1 cellular context compared by ENCODE assay signal in the genomic region with DNA sequence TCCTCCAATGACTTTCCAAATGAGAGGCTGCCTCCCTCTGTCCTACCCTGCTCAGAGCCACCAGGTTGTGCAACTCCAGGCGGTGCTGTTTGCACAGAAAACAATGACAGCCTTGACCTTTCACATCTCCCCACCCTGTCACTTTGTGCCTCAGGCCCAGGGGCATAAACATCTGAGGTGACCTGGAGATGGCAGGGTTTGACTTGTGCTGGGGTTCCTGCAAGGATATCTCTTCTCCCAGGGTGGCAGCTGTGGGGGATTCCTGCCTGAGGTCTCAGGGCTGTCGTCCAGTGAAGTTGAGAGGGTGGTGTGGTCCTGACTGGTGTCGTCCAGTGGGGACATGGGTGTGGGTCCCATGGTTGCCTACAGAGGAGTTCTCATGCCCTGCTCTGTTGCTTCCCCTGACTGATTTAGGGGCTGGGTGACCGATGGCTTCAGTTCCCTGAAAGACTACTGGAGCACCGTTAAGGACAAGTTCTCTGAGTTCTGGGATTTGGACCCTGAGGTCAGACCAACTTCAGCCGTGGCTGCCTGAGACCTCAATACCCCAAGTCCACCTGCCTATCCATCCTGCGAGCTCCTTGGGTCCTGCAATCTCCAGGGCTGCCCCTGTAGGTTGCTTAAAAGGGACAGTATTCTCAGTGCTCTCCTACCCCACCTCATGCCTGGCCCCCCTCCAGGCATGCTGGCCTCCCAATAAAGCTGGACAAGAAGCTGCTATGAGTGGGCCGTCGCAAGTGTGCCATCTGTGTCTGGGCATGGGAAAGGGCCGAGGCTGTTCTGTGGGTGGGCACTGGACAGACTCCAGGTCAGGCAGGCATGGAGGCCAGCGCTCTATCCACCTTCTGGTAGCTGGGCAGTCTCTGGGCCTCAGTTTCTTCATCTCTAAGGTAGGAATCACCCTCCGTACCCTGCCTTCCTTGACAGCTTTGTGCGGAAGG.
TF ChIP-seq lines count a peak whose summit lies in the region.

No MANE protein-coding gene starts in this region.

TF ChIP-seq in HepG2, 621 proteins besides CTCF, POLR2A, EP300 and RAD21 (continued from another document and continues in another):
- TF ChIP-seq, protein P1, sequence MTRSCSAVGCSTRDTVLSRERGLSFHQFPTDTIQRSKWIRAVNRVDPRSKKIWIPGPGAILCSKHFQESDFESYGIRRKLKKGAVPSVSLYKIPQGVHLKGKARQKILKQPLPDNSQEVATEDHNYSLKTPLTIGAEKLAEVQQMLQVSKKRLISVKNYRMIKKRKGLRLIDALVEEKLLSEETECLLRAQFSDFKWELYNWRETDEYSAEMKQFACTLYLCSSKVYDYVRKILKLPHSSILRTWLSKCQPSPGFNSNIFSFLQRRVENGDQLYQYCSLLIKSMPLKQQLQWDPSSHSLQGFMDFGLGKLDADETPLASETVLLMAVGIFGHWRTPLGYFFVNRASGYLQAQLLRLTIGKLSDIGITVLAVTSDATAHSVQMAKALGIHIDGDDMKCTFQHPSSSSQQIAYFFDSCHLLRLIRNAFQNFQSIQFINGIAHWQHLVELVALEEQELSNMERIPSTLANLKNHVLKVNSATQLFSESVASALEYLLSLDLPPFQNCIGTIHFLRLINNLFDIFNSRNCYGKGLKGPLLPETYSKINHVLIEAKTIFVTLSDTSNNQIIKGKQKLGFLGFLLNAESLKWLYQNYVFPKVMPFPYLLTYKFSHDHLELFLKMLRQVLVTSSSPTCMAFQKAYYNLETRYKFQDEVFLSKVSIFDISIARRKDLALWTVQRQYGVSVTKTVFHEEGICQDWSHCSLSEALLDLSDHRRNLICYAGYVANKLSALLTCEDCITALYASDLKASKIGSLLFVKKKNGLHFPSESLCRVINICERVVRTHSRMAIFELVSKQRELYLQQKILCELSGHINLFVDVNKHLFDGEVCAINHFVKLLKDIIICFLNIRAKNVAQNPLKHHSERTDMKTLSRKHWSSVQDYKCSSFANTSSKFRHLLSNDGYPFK (CRISPR knock-in tag; IDR thresholded peaks at IDR 0.05; ENCODE audit: borderline replicate concordance), result no peak
- TF ChIP-seq ZNF510 (CRISPR knock-in tag; IDR thresholded peaks at IDR 0.05; ENCODE audit: low read depth), result no peak
- no peak for TF ChIP-seq ZNF577 (CRISPR knock-in tag; IDR thresholded peaks at IDR 0.05; ENCODE audit: borderline replicate concordance, low read depth)
- peak; percentile 99 for TF ChIP-seq RXRB (CRISPR knock-in tag; IDR thresholded peaks at IDR 0.05; ENCODE audit: borderline replicate concordance)
- TF ChIP-seq GLI4 (CRISPR knock-in tag; IDR thresholded peaks at IDR 0.05; ENCODE audit: borderline replicate concordance), result no peak; the same call in 1 of the 2 replicates
- TF ChIP-seq ZNF121 (CRISPR knock-in tag; IDR thresholded peaks at IDR 0.05), result peak; percentile 65; the same call in 1 of the 2 replicates
- TF ChIP-seq ZKSCAN1 (IDR thresholded peaks at IDR 0.05; ENCODE audit: low read length), result no peak
- peak; percentile 73 for TF ChIP-seq PHF8 (CRISPR knock-in tag; IDR thresholded peaks at IDR 0.05)
- TF ChIP-seq, protein P2, sequence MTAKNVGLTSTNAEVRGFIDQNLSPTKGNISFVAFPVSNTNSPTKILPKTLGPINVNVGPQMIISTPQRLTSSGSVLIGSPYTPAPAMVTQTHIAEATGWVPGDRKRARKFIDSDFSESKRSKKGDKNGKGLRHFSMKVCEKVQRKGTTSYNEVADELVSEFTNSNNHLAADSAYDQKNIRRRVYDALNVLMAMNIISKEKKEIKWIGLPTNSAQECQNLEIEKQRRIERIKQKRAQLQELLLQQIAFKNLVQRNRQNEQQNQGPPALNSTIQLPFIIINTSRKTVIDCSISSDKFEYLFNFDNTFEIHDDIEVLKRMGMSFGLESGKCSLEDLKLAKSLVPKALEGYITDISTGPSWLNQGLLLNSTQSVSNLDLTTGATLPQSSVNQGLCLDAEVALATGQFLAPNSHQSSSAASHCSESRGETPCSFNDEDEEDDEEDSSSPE (CRISPR knock-in tag; IDR thresholded peaks at IDR 0.05), result 0 out of 2 replicates have a peak, but pooled peaks have one; percentile 19
- TF ChIP-seq, protein P3, sequence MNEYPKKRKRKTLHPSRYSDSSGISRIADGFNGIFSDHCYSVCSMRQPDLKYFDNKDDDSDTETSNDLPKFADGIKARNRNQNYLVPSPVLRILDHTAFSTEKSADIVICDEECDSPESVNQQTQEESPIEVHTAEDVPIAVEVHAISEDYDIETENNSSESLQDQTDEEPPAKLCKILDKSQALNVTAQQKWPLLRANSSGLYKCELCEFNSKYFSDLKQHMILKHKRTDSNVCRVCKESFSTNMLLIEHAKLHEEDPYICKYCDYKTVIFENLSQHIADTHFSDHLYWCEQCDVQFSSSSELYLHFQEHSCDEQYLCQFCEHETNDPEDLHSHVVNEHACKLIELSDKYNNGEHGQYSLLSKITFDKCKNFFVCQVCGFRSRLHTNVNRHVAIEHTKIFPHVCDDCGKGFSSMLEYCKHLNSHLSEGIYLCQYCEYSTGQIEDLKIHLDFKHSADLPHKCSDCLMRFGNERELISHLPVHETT (CRISPR knock-in tag; conservative IDR thresholded peaks at IDR 0.05), result peak; percentile 70
- peak; percentile 92 for TF ChIP-seq HOXA3 (CRISPR knock-in tag; IDR thresholded peaks at IDR 0.05)
- TF ChIP-seq ESRRA (CRISPR knock-in tag; IDR thresholded peaks at IDR 0.05; ENCODE audit: low read depth), result peak; percentile 93
- no peak for TF ChIP-seq HMGA1 (CRISPR knock-in tag; conservative IDR thresholded peaks at IDR 0.05)
- peak; percentile 96 for TF ChIP-seq SAP130 (CRISPR knock-in tag; IDR thresholded peaks at IDR 0.05; ENCODE audit: low read depth)
- TF ChIP-seq, protein P4, sequence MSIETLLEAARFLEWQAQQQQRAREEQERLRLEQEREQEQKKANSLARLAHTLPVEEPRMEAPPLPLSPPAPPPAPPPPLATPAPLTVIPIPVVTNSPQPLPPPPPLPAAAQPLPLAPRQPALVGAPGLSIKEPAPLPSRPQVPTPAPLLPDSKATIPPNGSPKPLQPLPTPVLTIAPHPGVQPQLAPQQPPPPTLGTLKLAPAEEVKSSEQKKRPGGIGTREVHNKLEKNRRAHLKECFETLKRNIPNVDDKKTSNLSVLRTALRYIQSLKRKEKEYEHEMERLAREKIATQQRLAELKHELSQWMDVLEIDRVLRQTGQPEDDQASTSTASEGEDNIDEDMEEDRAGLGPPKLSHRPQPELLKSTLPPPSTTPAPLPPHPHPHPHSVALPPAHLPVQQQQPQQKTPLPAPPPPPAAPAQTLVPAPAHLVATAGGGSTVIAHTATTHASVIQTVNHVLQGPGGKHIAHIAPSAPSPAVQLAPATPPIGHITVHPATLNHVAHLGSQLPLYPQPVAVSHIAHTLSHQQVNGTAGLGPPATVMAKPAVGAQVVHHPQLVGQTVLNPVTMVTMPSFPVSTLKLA (IDR thresholded peaks at IDR 0.05), result no peak
- TF ChIP-seq ZNF790 (CRISPR knock-in tag; IDR thresholded peaks at IDR 0.05; ENCODE audit: borderline replicate concordance), result no peak; the same call in 1 of the 2 replicates
- no peak for TF ChIP-seq ZNF570 (CRISPR knock-in tag; IDR thresholded peaks at IDR 0.05; ENCODE audit: borderline replicate concordance)
- TF ChIP-seq, protein P5, sequence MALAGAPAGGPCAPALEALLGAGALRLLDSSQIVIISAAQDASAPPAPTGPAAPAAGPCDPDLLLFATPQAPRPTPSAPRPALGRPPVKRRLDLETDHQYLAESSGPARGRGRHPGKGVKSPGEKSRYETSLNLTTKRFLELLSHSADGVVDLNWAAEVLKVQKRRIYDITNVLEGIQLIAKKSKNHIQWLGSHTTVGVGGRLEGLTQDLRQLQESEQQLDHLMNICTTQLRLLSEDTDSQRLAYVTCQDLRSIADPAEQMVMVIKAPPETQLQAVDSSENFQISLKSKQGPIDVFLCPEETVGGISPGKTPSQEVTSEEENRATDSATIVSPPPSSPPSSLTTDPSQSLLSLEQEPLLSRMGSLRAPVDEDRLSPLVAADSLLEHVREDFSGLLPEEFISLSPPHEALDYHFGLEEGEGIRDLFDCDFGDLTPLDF (CRISPR knock-in tag; IDR thresholded peaks at IDR 0.05), result no peak
- TF ChIP-seq KLF6 (CRISPR knock-in tag; IDR thresholded peaks at IDR 0.05), result peak; percentile 41; the same call in 1 of the 2 replicates
- TF ChIP-seq, protein P6, sequence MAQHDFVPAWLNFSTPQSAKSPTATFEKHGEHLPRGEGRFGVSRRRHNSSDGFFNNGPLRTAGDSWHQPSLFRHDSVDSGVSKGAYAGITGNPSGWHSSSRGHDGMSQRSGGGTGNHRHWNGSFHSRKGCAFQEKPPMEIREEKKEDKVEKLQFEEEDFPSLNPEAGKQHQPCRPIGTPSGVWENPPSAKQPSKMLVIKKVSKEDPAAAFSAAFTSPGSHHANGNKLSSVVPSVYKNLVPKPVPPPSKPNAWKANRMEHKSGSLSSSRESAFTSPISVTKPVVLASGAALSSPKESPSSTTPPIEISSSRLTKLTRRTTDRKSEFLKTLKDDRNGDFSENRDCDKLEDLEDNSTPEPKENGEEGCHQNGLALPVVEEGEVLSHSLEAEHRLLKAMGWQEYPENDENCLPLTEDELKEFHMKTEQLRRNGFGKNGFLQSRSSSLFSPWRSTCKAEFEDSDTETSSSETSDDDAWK (CRISPR knock-in tag; IDR thresholded peaks at IDR 0.05), result no peak
- TF ChIP-seq, protein P7, sequence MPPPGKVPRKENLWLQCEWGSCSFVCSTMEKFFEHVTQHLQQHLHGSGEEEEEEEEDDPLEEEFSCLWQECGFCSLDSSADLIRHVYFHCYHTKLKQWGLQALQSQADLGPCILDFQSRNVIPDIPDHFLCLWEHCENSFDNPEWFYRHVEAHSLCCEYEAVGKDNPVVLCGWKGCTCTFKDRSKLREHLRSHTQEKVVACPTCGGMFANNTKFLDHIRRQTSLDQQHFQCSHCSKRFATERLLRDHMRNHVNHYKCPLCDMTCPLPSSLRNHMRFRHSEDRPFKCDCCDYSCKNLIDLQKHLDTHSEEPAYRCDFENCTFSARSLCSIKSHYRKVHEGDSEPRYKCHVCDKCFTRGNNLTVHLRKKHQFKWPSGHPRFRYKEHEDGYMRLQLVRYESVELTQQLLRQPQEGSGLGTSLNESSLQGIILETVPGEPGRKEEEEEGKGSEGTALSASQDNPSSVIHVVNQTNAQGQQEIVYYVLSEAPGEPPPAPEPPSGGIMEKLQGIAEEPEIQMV (CRISPR knock-in tag; IDR thresholded peaks at IDR 0.05; ENCODE audit: low read depth), result peak; percentile 82; the same call in 1 of the 2 replicates
- TF ChIP-seq, protein P8, sequence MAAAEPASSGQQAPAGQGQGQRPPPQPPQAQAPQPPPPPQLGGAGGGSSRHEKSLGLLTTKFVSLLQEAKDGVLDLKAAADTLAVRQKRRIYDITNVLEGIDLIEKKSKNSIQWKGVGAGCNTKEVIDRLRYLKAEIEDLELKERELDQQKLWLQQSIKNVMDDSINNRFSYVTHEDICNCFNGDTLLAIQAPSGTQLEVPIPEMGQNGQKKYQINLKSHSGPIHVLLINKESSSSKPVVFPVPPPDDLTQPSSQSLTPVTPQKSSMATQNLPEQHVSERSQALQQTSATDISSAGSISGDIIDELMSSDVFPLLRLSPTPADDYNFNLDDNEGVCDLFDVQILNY (CRISPR knock-in tag; conservative IDR thresholded peaks at IDR 0.05), result no peak
- peak; percentile 60; the same call in 1 of the 2 replicates for TF ChIP-seq HIVEP1 (CRISPR knock-in tag; IDR thresholded peaks at IDR 0.05)
- peak; percentile 55; the same call in 1 of the 2 replicates for TF ChIP-seq ZNF460 (CRISPR knock-in tag; IDR thresholded peaks at IDR 0.05; ENCODE audit: borderline replicate concordance)
- no peak; the same call in 1 of the 2 replicates for TF ChIP-seq GFI1 (CRISPR knock-in tag; IDR thresholded peaks at IDR 0.05; ENCODE audit: borderline replicate concordance)
- TF ChIP-seq MED13 (CRISPR knock-in tag; IDR thresholded peaks at IDR 0.05), result peak; percentile 91; the same call in 1 of the 2 replicates
- TF ChIP-seq ZNF136 (CRISPR knock-in tag; IDR thresholded peaks at IDR 0.05; ENCODE audit: low read depth), result peak; percentile 89; the same call in 1 of the 2 replicates
- TF ChIP-seq, protein P9, sequence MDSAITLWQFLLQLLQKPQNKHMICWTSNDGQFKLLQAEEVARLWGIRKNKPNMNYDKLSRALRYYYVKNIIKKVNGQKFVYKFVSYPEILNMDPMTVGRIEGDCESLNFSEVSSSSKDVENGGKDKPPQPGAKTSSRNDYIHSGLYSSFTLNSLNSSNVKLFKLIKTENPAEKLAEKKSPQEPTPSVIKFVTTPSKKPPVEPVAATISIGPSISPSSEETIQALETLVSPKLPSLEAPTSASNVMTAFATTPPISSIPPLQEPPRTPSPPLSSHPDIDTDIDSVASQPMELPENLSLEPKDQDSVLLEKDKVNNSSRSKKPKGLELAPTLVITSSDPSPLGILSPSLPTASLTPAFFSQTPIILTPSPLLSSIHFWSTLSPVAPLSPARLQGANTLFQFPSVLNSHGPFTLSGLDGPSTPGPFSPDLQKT (CRISPR knock-in tag; IDR thresholded peaks at IDR 0.05; ENCODE audit: borderline replicate concordance), result no peak
- peak; percentile 90 for TF ChIP-seq FOSL2 (CRISPR knock-in tag; IDR thresholded peaks at IDR 0.05)
- TF ChIP-seq, protein P10, sequence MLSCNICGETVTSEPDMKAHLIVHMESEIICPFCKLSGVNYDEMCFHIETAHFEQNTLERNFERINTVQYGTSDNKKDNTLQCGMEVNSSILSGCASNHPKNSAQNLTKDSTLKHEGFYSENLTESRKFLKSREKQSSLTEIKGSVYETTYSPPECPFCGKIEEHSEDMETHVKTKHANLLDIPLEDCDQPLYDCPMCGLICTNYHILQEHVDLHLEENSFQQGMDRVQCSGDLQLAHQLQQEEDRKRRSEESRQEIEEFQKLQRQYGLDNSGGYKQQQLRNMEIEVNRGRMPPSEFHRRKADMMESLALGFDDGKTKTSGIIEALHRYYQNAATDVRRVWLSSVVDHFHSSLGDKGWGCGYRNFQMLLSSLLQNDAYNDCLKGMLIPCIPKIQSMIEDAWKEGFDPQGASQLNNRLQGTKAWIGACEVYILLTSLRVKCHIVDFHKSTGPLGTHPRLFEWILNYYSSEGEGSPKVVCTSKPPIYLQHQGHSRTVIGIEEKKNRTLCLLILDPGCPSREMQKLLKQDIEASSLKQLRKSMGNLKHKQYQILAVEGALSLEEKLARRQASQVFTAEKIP (CRISPR knock-in tag; IDR thresholded peaks at IDR 0.05; ENCODE audit: borderline replicate concordance), result no peak
- no peak for TF ChIP-seq SYNCRIP (IDR thresholded peaks at IDR 0.05; ENCODE audit: insufficient read depth, low read depth, low read length)
- TF ChIP-seq POLR2AphosphoS5 (IDR thresholded peaks at IDR 0.05; ENCODE audit: low read depth, low read length), result peak; percentile 87
- TF ChIP-seq ZNF124 (CRISPR knock-in tag; IDR thresholded peaks at IDR 0.05), result peak; percentile 91
- TF ChIP-seq MIER2 (CRISPR knock-in tag; IDR thresholded peaks at IDR 0.05), result 0 out of 2 replicates have a peak, but pooled peaks have one; percentile 22
- TF ChIP-seq SMAD9 (CRISPR knock-in tag; IDR thresholded peaks at IDR 0.05), result peak; percentile 88; the same call in 1 of the 2 replicates
- TF ChIP-seq SCMH1 (CRISPR knock-in tag; IDR thresholded peaks at IDR 0.05; ENCODE audit: borderline replicate concordance), result no peak
- TF ChIP-seq ZNF879 (CRISPR knock-in tag; IDR thresholded peaks at IDR 0.05), result 0 out of 2 replicates have a peak, but pooled peaks have one; percentile 70
- TF ChIP-seq TEAD3 (CRISPR knock-in tag; optimal IDR thresholded peaks at IDR 0.05; ENCODE audit: borderline replicate concordance), result peak; percentile 90
- peak; percentile 20; the same call in 1 of the 2 replicates for TF ChIP-seq ZNF709 (CRISPR knock-in tag; IDR thresholded peaks at IDR 0.05)
- no peak for TF ChIP-seq RAD51 (IDR thresholded peaks at IDR 0.05; ENCODE audit: borderline replicate concordance)
- no peak for TF ChIP-seq SRF (IDR thresholded peaks at IDR 0.05; ENCODE audit: low read depth, low read length)
- TF ChIP-seq GABPA (IDR thresholded peaks at IDR 0.05; ENCODE audit: low read depth, low read length), result no peak
- TF ChIP-seq GABPA (CRISPR knock-in tag; IDR thresholded peaks at IDR 0.05; ENCODE audit: low read depth), result no peak
